In the genomic region with DNA sequence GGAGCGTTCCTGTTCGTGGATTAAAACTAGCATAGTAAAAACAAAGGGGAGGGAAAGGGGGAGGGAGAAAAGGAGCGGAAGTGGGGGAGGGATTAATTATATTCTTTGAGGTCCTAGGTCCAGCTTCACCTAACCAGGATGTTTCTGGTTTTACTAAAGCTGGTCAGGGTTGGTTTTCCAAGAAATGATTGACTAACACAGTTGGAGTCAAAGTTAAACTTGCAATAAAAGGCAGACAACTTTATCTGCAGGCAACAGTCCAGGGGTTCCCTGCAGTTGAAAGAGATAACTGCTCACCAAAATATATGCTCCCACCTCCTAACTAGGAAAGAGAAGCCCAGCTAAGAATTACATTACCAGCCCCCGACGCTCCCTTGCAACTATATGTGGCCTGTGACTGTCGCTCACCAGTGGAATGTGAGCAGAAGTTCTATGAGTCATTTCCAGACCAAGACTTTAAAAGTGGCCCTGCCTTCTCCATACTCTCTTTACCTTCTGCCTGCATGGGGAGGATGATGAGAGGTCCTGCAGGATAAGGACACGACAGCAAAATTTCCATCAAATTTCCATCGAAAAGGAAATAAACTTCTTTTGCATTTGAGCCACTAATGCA, we compare ENCODE assay signal across 17 cellular contexts.
DNase-seq lines count a peak whose midpoint lies in the region; ATAC-seq, FAIRE-seq and TF ChIP-seq lines count a peak whose summit lies in the region.
"Had no signal": no experiment of that assay in that cellular context is flagged by ENCODE, and none has a peak within 500 bp of the region (broad histone marks: within the 10 kb centered on the region; RNA-seq: fewer than 3 reads in every experiment).

No MANE protein-coding gene starts in this region.

- no peaks in the 10 kb centered on the region for H3K79me2 ChIP-seq in GM12878 (ENCODE audit: control insufficient read depth, insufficient read depth, low read length)
- no peaks in the 10 kb centered on the region for H3K79me2 ChIP-seq in Karpas-422 (ENCODE audit: low read length)

- no TSS peak for BruUV-seq in GM12878 (replicated peaks; lab: Mats Ljungman, UMichigan)

- H3K36me3 Mint-ChIP-seq in mesothelial cell of epicardium = no peaks in the 10 kb centered on the region
- no peaks in the 10 kb centered on the region for H3K36me3 Mint-ChIP-seq in CD8-positive, alpha-beta T cell

- H3K9ac ChIP-seq in GM12878 (ENCODE audit: control insufficient read depth, insufficient read depth, low read length) = no peak overlapping the region
- H3K9ac ChIP-seq in Karpas-422 (ENCODE audit: low read length) = no peak overlapping the region

- 50% methylated on average over 8 of the region's 8 CpGs for WGBS in GM12878 (ENCODE audit: insufficient coverage, insufficient replicate concordance, low lambda C conversion rate, missing lambda C conversion rate)

- H3K27ac ChIP-seq in GM12878 (ENCODE audit: control insufficient read depth, insufficient read depth) (no peak overlapping the region), Karpas-422 (ENCODE audit: low read length) (no peak overlapping the region)
- H3K27ac ChIP-seq in CD8-positive, alpha-beta T cell (ENCODE audit: low read depth, low read length) = no peak overlapping the region

- no peaks in the 10 kb centered on the region for H3K9me3 ChIP-seq in GM12878 (replicated peaks; ENCODE audit: control insufficient read depth, insufficient read depth, low read length)
- no peaks in the 10 kb centered on the region for H3K9me3 ChIP-seq in CD8-positive, alpha-beta T cell (ENCODE audit: low read length)
- H3K9me3 ChIP-seq in Karpas-422 (ENCODE audit: low read length) = no peaks in the 10 kb centered on the region

- intact Hi-C loops in GM12878 (cut with micrococcal nuclease; ENCODE audit: unreplicated experiment) = no loop called here
- intact Hi-C loops in CD8-positive, alpha-beta T cell (cut with DNase I, micrococcal nuclease) = no loop called here

- peaks cover 35% of the 10 kb centered on the region for H3K4me1 Mint-ChIP-seq in mesothelial cell of epicardium
- peaks cover 3% of the 10 kb centered on the region for H3K4me1 Mint-ChIP-seq in CD8-positive, alpha-beta T cell (ENCODE audit: low read depth)

- H3K4me2 ChIP-seq in GM12878 (ENCODE audit: control insufficient read depth, insufficient read depth) = no peak overlapping the region
- H3K4me2 ChIP-seq in Karpas-422 (ENCODE audit: low read depth, low read length, poor library complexity, severe bottlenecking) = no peak overlapping the region

- no peak for TF ChIP-seq EP300 in GM12878 (IDR thresholded peaks at IDR 0.05; ENCODE audit: borderline replicate concordance in 1 of 2, control insufficient read depth in 1 of 2, low read depth in 2 of 2, low read length in 2 of 2)

- peak overlapping the region; percentile 54 for H3K27ac Mint-ChIP-seq in mesothelial cell of epicardium
- H3K27ac Mint-ChIP-seq in CD8-positive, alpha-beta T cell = no peak overlapping the region
- H3K27ac Mint-ChIP-seq: dendritic cell treated with granulocyte-macrophage colony-stimulating factor and Interleukin-4, amounts not matched to agents 40 ng/mL and 50 ng/mL, for 4 days; progenitor cell of endocrine pancreas had no signal

- DNase-seq in ACHN (peak; percentile 41), HK-2 (ENCODE audit: unreplicated experiment) (peak; percentile 25), GM12878 (ENCODE audit: low read depth, low spot score) (no peak), mesothelial cell of epicardium (ENCODE audit: low spot score in 2 of 2, unreplicated experiment in 2 of 2) (no peak), Karpas-422 (no peak), NCI-H524 (lab: John Stamatoyannopoulos, UW) (no peak), epidermal melanocyte (ENCODE audit: insufficient read length, low spot score) (no peak)
- no peak for DNase-seq in CD8-positive, alpha-beta T cell
- DNase-seq: activated CD4-positive, alpha-beta T cell treated with anti-CD3 and anti-CD28 coated beads for 48 hours; activated T-cell treated with anti-CD3 and anti-CD28 coated beads, Interleukin-2, amount 50 U/mL, for 4 hours; anterior cingulate cortex; DMS153; NCI-H1436 treated with DMSO at 0.1 percent for 48 hours; NCI-H446; OCI-M1 had no signal

- ATAC-seq in GM12878 = peak; percentile 36; the same call in 1 of the 3 replicates
- no peak for ATAC-seq in CD8-positive, alpha-beta T cell
- ATAC-seq: activated T-cell treated with anti-CD3 and anti-CD28 coated beads, Interleukin-2, amount 50 U/mL, for 4 hours had no signal

- in situ Hi-C loops in ACHN (cut with HindIII; ENCODE audit: low pct_ligation_motif_present, low pct_unique_long_range_greater_than_20kb, low sequenced_read_pairs) = no loop called here
- in situ Hi-C loops in GM12878 (cut with MboI) = no loop called here

- POLR2A ChIA-PET in GM12878 (lab: Charles Lee) = interaction anchor here (0.6 kb wide), 1 partner anchor 912 kb away, joined by 3 read pairs; no protein-coding TSS in a partner anchor
- POLR2A ChIA-PET in CD8-positive, alpha-beta T cell (lab: Charles Lee) = no interaction called here

- no peak overlapping the region for H3K4me3 Mint-ChIP-seq in mesothelial cell of epicardium
- no peak overlapping the region for H3K4me3 Mint-ChIP-seq in CD8-positive, alpha-beta T cell
- H3K4me3 Mint-ChIP-seq: activated T-cell treated with anti-CD3 and anti-CD28 coated beads, Interleukin-2, amount 50 U/mL, for 4 hours; dendritic cell treated with granulocyte-macrophage colony-stimulating factor and Interleukin-4, amounts not matched to agents 40 ng/mL and 50 ng/mL, for 4 days had no signal

- TF ChIP-seq CTCF in GM12878 (IDR thresholded peaks at IDR 0.05 in 2 of 3, conservative IDR thresholded peaks at IDR 0.05 in 1 of 3; ENCODE audit: control insufficient read depth in 2 of 3, extremely low read depth in 1 of 3, insufficient read depth in 1 of 3, low read depth in 3 of 3, low read length in 3 of 3) (no peak), mesothelial cell of epicardium (IDR thresholded peaks at IDR 0.05; ENCODE audit: unreplicated experiment) (no peak)
- no peak for TF ChIP-seq CTCF in CD8-positive, alpha-beta T cell (IDR thresholded peaks at IDR 0.05)

- CTCF ChIA-PET in GM12878 (lab: Yijun Ruan, JAX) = no interaction called here
- CTCF ChIA-PET in CD8-positive, alpha-beta T cell (lab: Charles Lee) = no interaction called here

- no peaks in the 10 kb centered on the region for H3K9me2 ChIP-seq in Karpas-422 (replicated peaks; ENCODE audit: insufficient read depth, low read length)

- H3K27me3 ChIP-seq in GM12878 (replicated peaks in 1 of 2; ENCODE audit: control insufficient read depth in 2 of 2, insufficient read depth in 2 of 2, low read length in 1 of 2) (peaks cover 0 to 1% of the 10 kb centered on the region in 2 experiments; a peak in 1 of 4 replicates), Karpas-422 (ENCODE audit: low read length) (no peaks in the 10 kb centered on the region)
- H3K27me3 ChIP-seq in CD8-positive, alpha-beta T cell (ENCODE audit: insufficient read depth, low read length) = no peaks in the 10 kb centered on the region

- TF ChIP-seq POLR2A in GM12878 (IDR thresholded peaks at IDR 0.05; ENCODE audit: low read depth, low read length) = no peak

- H4K20me1 ChIP-seq in GM12878 (ENCODE audit: control insufficient read depth, insufficient read depth) = no peaks in the 10 kb centered on the region
- H4K20me1 ChIP-seq in Karpas-422 (ENCODE audit: insufficient read depth, low read depth, low read length) = no peaks in the 10 kb centered on the region

- H3K9me3 Mint-ChIP-seq in mesothelial cell of epicardium = no peaks in the 10 kb centered on the region
- no peaks in the 10 kb centered on the region for H3K9me3 Mint-ChIP-seq in CD8-positive, alpha-beta T cell
- H3K9me3 Mint-ChIP-seq: activated T-cell treated with anti-CD3 and anti-CD28 coated beads, Interleukin-2, amount 50 U/mL, for 4 hours; dendritic cell treated with granulocyte-macrophage colony-stimulating factor and Interleukin-4, amounts not matched to agents 40 ng/mL and 50 ng/mL, for 4 days had no signal

- SMC1A ChIA-PET in GM12878 (lab: Charles Lee; ENCODE audit: uncharacterized antibody, unreplicated experiment) = interaction anchor here (1.3 kb wide), 1 partner anchor 183 kb away, joined by 3 read pairs; no protein-coding TSS in a partner anchor

- FAIRE-seq in GM12878 (lab: Jason Lieb, UNC) = no peak

- H2AFZ ChIP-seq in GM12878 (ENCODE audit: control insufficient read depth, low read depth, low read length) (no peak overlapping the region), Karpas-422 (ENCODE audit: low read length) (no peak overlapping the region)

- RAD21 ChIA-PET in GM12878 (lab: Charles Lee; ENCODE audit: unreplicated experiment) = no interaction called here

- no peaks in the 10 kb centered on the region for H3K4me1 ChIP-seq in GM12878 (ENCODE audit: control insufficient read depth, insufficient read depth, low read length)
- H3K4me1 ChIP-seq in CD8-positive, alpha-beta T cell (ENCODE audit: insufficient read depth, low read length) = no peaks in the 10 kb centered on the region
- no peaks in the 10 kb centered on the region for H3K4me1 ChIP-seq in Karpas-422 (ENCODE audit: low read length)

- TF ChIP-seq RAD21 in GM12878 (IDR thresholded peaks at IDR 0.05; ENCODE audit: insufficient read depth, low read depth, low read length) = no peak

- no peaks in the 10 kb centered on the region for H3K27me3 Mint-ChIP-seq in mesothelial cell of epicardium (ENCODE audit: low read depth)
- H3K27me3 Mint-ChIP-seq in CD8-positive, alpha-beta T cell (ENCODE audit: low read depth) = peaks cover 24% of the 10 kb centered on the region

- H3K4me3 ChIP-seq in GM12878 = no peak overlapping the region
- H3K4me3 ChIP-seq in CD8-positive, alpha-beta T cell (ENCODE audit: low read depth, low read length) = no peak overlapping the region
- H3K4me3 ChIP-seq in Karpas-422 (ENCODE audit: low read length) = no peak overlapping the region

- H3K36me3 ChIP-seq in GM12878 (ENCODE audit: control insufficient read depth in 2 of 2, insufficient read depth in 2 of 2, low read length in 1 of 2) (no peaks in the 10 kb centered on the region), Karpas-422 (ENCODE audit: insufficient read depth, low read length) (no peaks in the 10 kb centered on the region)
- H3K36me3 ChIP-seq in CD8-positive, alpha-beta T cell (ENCODE audit: insufficient read depth, low read length) = no peaks in the 10 kb centered on the region

TF ChIP-seq in GM12878, 131 proteins besides CTCF, POLR2A, EP300 and RAD21:
- TF ChIP-seq JUNB (IDR thresholded peaks at IDR 0.05) = 0 out of 2 replicates have a peak, but pooled peaks have one; percentile 26
- TF ChIP-seq MTA3 (IDR thresholded peaks at IDR 0.05; ENCODE audit: borderline replicate concordance, low read length) = no peak

Comparison
In these comparisons a context has a peak if more than half of its experiments do, and no peak if none do; other contexts are left out.
1. DNase-seq: peak in ACHN (single experiment) and HK-2 (single experiment); none in GM12878 (single experiment), mesothelial cell of epicardium (0 of 2), CD8-positive, alpha-beta T cell (0 of 7), Karpas-422 (single experiment), NCI-H524 (0 of 2) and epidermal melanocyte (single experiment).